In genomic region chr4:704198-704891, GRCh38 we compare ENCODE assay signal across 19 cellular contexts. TPM values are rescaled to one million over a fixed set of nuclear protein-coding genes. Genes with fewer than 3 reads are reported as not detected.
DNase-seq lines count a peak whose midpoint lies in the region; ATAC-seq, FAIRE-seq and TF ChIP-seq lines count a peak whose summit lies in the region.
"Had no signal": no experiment of that assay in that cellular context is flagged by ENCODE, and none has a peak within 500 bp of the region (broad histone marks: within the 10 kb centered on the region; RNA-seq: fewer than 3 reads in every experiment).

No MANE protein-coding gene starts in this region.

- no peak for TF ChIP-seq CTCF in CD8-positive, alpha-beta T cell (IDR thresholded peaks at IDR 0.05)
- TF ChIP-seq CTCF in Calu3 (IDR thresholded peaks at IDR 0.05; ENCODE audit: unreplicated experiment), result no peak
- no peak for TF ChIP-seq CTCF in kidney (IDR thresholded peaks at IDR 0.05; ENCODE audit: borderline replicate concordance, extremely low read depth, insufficient read depth)
- TF ChIP-seq CTCF in ovary (IDR thresholded peaks at IDR 0.05), result no peak

- CTCF ChIA-PET in CD8-positive, alpha-beta T cell (lab: Charles Lee), result no interaction called here
- CTCF ChIA-PET in Calu3 (lab: Charles Lee), result no interaction called here

- H3K36me3 ChIP-seq in CD8-positive, alpha-beta T cell (ENCODE audit: insufficient read depth, low read length), result no peaks in the 10 kb centered on the region
- no peaks in the 10 kb centered on the region for H3K36me3 ChIP-seq in kidney (ENCODE audit: control insufficient read depth in 1 of 2, insufficient read depth in 2 of 2, low read length in 2 of 2)
- no peaks in the 10 kb centered on the region for H3K36me3 ChIP-seq in ovary
- H3K36me3 ChIP-seq in Karpas-422 (ENCODE audit: insufficient read depth, low read length), result no peaks in the 10 kb centered on the region
- H3K36me3 ChIP-seq: tibial artery had no signal

- no peak for ATAC-seq in CD8-positive, alpha-beta T cell
- no peak for ATAC-seq in GM21423 (IDR thresholded peaks at IDR 0.05; ENCODE audit: unreplicated experiment)

- TF ChIP-seq EP300 in ovary (IDR thresholded peaks at IDR 0.05), result no peak

- H3K4me1 Mint-ChIP-seq in CD8-positive, alpha-beta T cell (ENCODE audit: low read depth), result peaks cover 20% of the 10 kb centered on the region
- H3K4me1 Mint-ChIP-seq in Calu3 (ENCODE audit: low read depth, unreplicated experiment), result no peaks in the 10 kb centered on the region

- no peaks in the 10 kb centered on the region for H3K27me3 ChIP-seq in CD8-positive, alpha-beta T cell (ENCODE audit: insufficient read depth, low read length)
- no peaks in the 10 kb centered on the region for H3K27me3 ChIP-seq in ovary
- H3K27me3 ChIP-seq in Karpas-422 (ENCODE audit: low read length), result no peaks in the 10 kb centered on the region
- H3K27me3 ChIP-seq: tibial artery had no signal

- H3K9me3 ChIP-seq in CD8-positive, alpha-beta T cell (ENCODE audit: low read length), result no peaks in the 10 kb centered on the region
- H3K9me3 ChIP-seq in kidney (ENCODE audit: control insufficient read depth in 1 of 2, low read length in 2 of 2) (no peaks in the 10 kb centered on the region), ovary (no peaks in the 10 kb centered on the region), Karpas-422 (ENCODE audit: low read length) (no peaks in the 10 kb centered on the region)
- H3K9me3 ChIP-seq: tibial artery had no signal

- no peaks in the 10 kb centered on the region for H3K27me3 Mint-ChIP-seq in CD8-positive, alpha-beta T cell (ENCODE audit: low read depth)
- H3K27me3 Mint-ChIP-seq in Calu3 (ENCODE audit: unreplicated experiment), result peaks cover 13% of the 10 kb centered on the region
- H3K27me3 Mint-ChIP-seq: activated naive CD8-positive, alpha-beta T cell treated with anti-CD3 and anti-CD28 coated beads, Interleukin-2, amount 50 U/mL, for 24 hours had no signal

- no TSS peak for BruUV-seq in Calu3 (replicated peaks; lab: Mats Ljungman, UMichigan)

- peak overlapping the region; percentile 22 for H3K4me3 Mint-ChIP-seq in CD8-positive, alpha-beta T cell
- H3K4me3 Mint-ChIP-seq in Calu3 (ENCODE audit: low read depth, unreplicated experiment), result peak overlapping the region; percentile 71

- H3K9me3 Mint-ChIP-seq in CD8-positive, alpha-beta T cell, result no peaks in the 10 kb centered on the region
- H3K9me3 Mint-ChIP-seq in Calu3 (ENCODE audit: low read depth, unreplicated experiment), result no peaks in the 10 kb centered on the region
- H3K9me3 Mint-ChIP-seq: activated naive CD8-positive, alpha-beta T cell treated with anti-CD3 and anti-CD28 coated beads, Interleukin-2, amount 50 U/mL, for 24 hours had no signal

- no peak overlapping the region for H3K4me2 ChIP-seq in Karpas-422 (ENCODE audit: low read depth, low read length, poor library complexity, severe bottlenecking)

- H4K20me1 ChIP-seq in Karpas-422 (ENCODE audit: insufficient read depth, low read depth, low read length), result no peaks in the 10 kb centered on the region

- WGBS in ovary, 3 donors, result 87 to 89% (median 89%) methylated on average over 46 of the region's 46 CpGs

- no peak overlapping the region for H3K27ac Mint-ChIP-seq in CD8-positive, alpha-beta T cell
- no peak overlapping the region for H3K27ac Mint-ChIP-seq in Calu3 (ENCODE audit: unreplicated experiment)
- H3K27ac Mint-ChIP-seq: activated naive CD8-positive, alpha-beta T cell treated with anti-CD3 and anti-CD28 coated beads, Interleukin-2, amount 50 U/mL, for 24 hours; nephron progenitor cell had no signal

- FAIRE-seq in kidney (lab: Jason Lieb, UNC), result no peak

- H3K27ac ChIP-seq in CD8-positive, alpha-beta T cell (ENCODE audit: low read depth, low read length), result no peak overlapping the region
- H3K27ac ChIP-seq in kidney (ENCODE audit: low read depth in 2 of 2, low read length in 2 of 2), result no peak overlapping the region
- H3K27ac ChIP-seq in ovary, result no peak overlapping the region
- H3K27ac ChIP-seq in Karpas-422 (ENCODE audit: low read length), result no peak overlapping the region
- H3K27ac ChIP-seq: epithelial cell of prostate had no signal

- intact Hi-C loops in CD8-positive, alpha-beta T cell (cut with DNase I, micrococcal nuclease), result loop anchor here in 1 of 2 experiments (2.0 kb wide), 2 partner anchors 78 to 876 kb away; no protein-coding TSS in a partner anchor
- intact Hi-C loops in Calu3 (cut with micrococcal nuclease; ENCODE audit: unreplicated experiment), result no loop called here
- intact Hi-C loops in kidney (cut with DNase I), result no loop called here
- intact Hi-C loops in ovary (cut with DNase I), result no loop called here

- no peak overlapping the region for H2AFZ ChIP-seq in Karpas-422 (ENCODE audit: low read length)

- peaks cover 24% of the 10 kb centered on the region for H3K4me1 ChIP-seq in CD8-positive, alpha-beta T cell (ENCODE audit: insufficient read depth, low read length)
- peaks cover 0 to 21% of the 10 kb centered on the region in 2 donors for H3K4me1 ChIP-seq in kidney (ENCODE audit: control insufficient read depth in 1 of 2, insufficient read depth in 1 of 2, low read depth in 1 of 2, low read length in 2 of 2)
- peaks cover 20% of the 10 kb centered on the region for H3K4me1 ChIP-seq in ovary (ENCODE audit: insufficient read depth)
- H3K4me1 ChIP-seq in Karpas-422 (ENCODE audit: low read length), result peaks cover 20% of the 10 kb centered on the region

- no peak for DNase-seq in CD8-positive, alpha-beta T cell
- DNase-seq in Calu3, result no peak
- peak; percentile 84 for DNase-seq in kidney
- peak in 3 of 5 donors; percentile 63 to 68 (median 65) for DNase-seq in ovary
- DNase-seq in Karpas-422, result no peak
- no peak for DNase-seq in dermis blood vessel endothelial cell
- DNase-seq: activated CD4-positive, alpha-beta T cell treated with anti-CD3 and anti-CD28 coated beads, Interleukin-2, amount 50 U/mL, for 48 hours; activated naive CD8-positive, alpha-beta T cell treated with anti-CD3 and anti-CD28 coated beads, Interleukin-2, amount 50 U/mL, for 24 hours; activated T-cell treated with anti-CD3 and anti-CD28 coated beads, Interleukin-2, amount 50 U/mL, for 48 hours; foreskin fibroblast; NCI-H1436; NCI-H2171 treated with DMSO at 0.1 percent for 48 hours; NCI-H526 treated with DMSO at 0.1 percent for 48 hours; nephron progenitor cell; tibial artery had no signal

- no peak overlapping the region for H3K9ac ChIP-seq in kidney (ENCODE audit: low read length in 2 of 2)
- H3K9ac ChIP-seq in Karpas-422 (ENCODE audit: low read length), result no peak overlapping the region

- no peaks in the 10 kb centered on the region for H3K9me2 ChIP-seq in Karpas-422 (replicated peaks; ENCODE audit: insufficient read depth, low read length)

- no peaks in the 10 kb centered on the region for H3K36me3 Mint-ChIP-seq in CD8-positive, alpha-beta T cell
- H3K36me3 Mint-ChIP-seq in Calu3 (ENCODE audit: insufficient read depth, unreplicated experiment), result no peaks in the 10 kb centered on the region

- no peak overlapping the region for H3K4me3 ChIP-seq in CD8-positive, alpha-beta T cell (ENCODE audit: low read depth, low read length)
- H3K4me3 ChIP-seq in kidney (ENCODE audit: low read length in 2 of 2) (no peak overlapping the region), ovary (no peak overlapping the region), Karpas-422 (ENCODE audit: low read length) (no peak overlapping the region)

- H3K79me2 ChIP-seq in Karpas-422 (ENCODE audit: low read length), result peaks cover 28% of the 10 kb centered on the region

- no peak for TF ChIP-seq POLR2A in ovary (IDR thresholded peaks at IDR 0.05)

- POLR2A ChIA-PET in CD8-positive, alpha-beta T cell (lab: Charles Lee), result no interaction called here

RNA-seq across cellular contexts. Expression of gene PCGF3, which starts 1.3 kb away (rescaled TPM):
- total RNA-seq in CD8-positive, alpha-beta T cell, result 10 to 100 TPM; 39.1 to 39.5 TPM
- 29.5 and 30.0 TPM in 2 replicates for total RNA-seq in Calu3 (2022)
- 59.6 TPM for total RNA-seq in kidney
- polyA plus RNA-seq in kidney (ENCODE audit: insufficient read depth, low read depth, low replicate concordance), result 21.7 TPM
- total RNA-seq in ovary, result 10 to 100 TPM; 33.2 to 51.2 (median 45.3) TPM
- 10 to 100 TPM; 21.7 to 45.4 TPM for polyA plus RNA-seq in ovary
- total RNA-seq in Karpas-422 (2014; rRNA removed; shearing (Covaris generic); ENCODE audit: low replicate concordance), result 18.0 and 18.7 TPM in 2 replicates
- total RNA-seq in dermis blood vessel endothelial cell, result 64.3 and 104 TPM in 2 replicates

RNA-seq across cellular contexts. Expression of gene SLC49A3, which starts 15.4 kb away (rescaled TPM):
- under 1 TPM; 0.69 to 0.73 TPM for total RNA-seq in CD8-positive, alpha-beta T cell
- 0.24 and 0.40 TPM in 2 replicates for total RNA-seq in Calu3 (2022)
- 18.2 TPM for total RNA-seq in kidney
- polyA plus RNA-seq in kidney (ENCODE audit: insufficient read depth, low read depth, low replicate concordance), result 12.6 TPM
- total RNA-seq in ovary, result 1 to 10 TPM; 1.1 to 5.2 (median 2.5) TPM
- polyA plus RNA-seq in ovary, result 1 to 10 TPM in 1 of 2 donors, under 1 TPM in 1; 0.43 to 1.8 TPM
- total RNA-seq in Karpas-422 (2014; rRNA removed; shearing (Covaris generic); ENCODE audit: low replicate concordance), result not detected in 2 replicates
- total RNA-seq in dermis blood vessel endothelial cell, result 9.9 and 10.6 TPM in 2 replicates
- total RNA-seq: G401, H4 had no signal

RNA-seq across cellular contexts. Expression of gene MYL5, which starts 30.0 kb away (rescaled TPM):
- total RNA-seq in CD8-positive, alpha-beta T cell, result 10 to 100 TPM; 27.2 to 28.7 TPM
- total RNA-seq in Calu3 (2022) (7.6 and 8.5 TPM in 2 replicates), kidney (17.9 TPM), ovary (10 to 100 TPM in 4 of 7 donors, 1 to 10 TPM in 3; 4.0 to 18.3 (median 10.0) TPM), dermis blood vessel endothelial cell (7.3 and 13.6 TPM in 2 replicates)
- polyA plus RNA-seq in kidney (ENCODE audit: insufficient read depth, low read depth, low replicate concordance) (29.6 TPM), ovary (1 to 10 TPM; 6.4 to 6.5 TPM)
- total RNA-seq in Karpas-422 (2014; rRNA removed; shearing (Covaris generic); ENCODE audit: low replicate concordance), result 50.5 and 72.2 TPM in 2 replicates

RNA-seq across cellular contexts. Expression of gene ATP5ME, which starts 30.3 kb away (rescaled TPM):
- total RNA-seq in CD8-positive, alpha-beta T cell, result 100 to 1,000 TPM; 113 to 114 TPM
- total RNA-seq in Calu3 (2022) (122 and 124 TPM in 2 replicates), kidney (248 TPM), ovary (100 to 1,000 TPM; 180 to 267 (median 189) TPM), dermis blood vessel endothelial cell (95.5 and 96.7 TPM in 2 replicates)
- polyA plus RNA-seq in kidney (ENCODE audit: insufficient read depth, low read depth, low replicate concordance) (1,928 TPM), ovary (100 to 1,000 TPM; 207 to 359 TPM)
- total RNA-seq in Karpas-422 (2014; rRNA removed; shearing (Covaris generic); ENCODE audit: low replicate concordance), result 334 and 357 TPM in 2 replicates

Comparison
In these comparisons a context has a peak if more than half of its experiments do, and no peak if none do; other contexts are left out.
1. DNase-seq: peak in kidney (single experiment) and ovary (3 of 5); none in CD8-positive, alpha-beta T cell (0 of 7), Calu3 (single experiment), Karpas-422 (single experiment) and dermis blood vessel endothelial cell (single experiment).